8 cellular contexts compared by ENCODE assay signal in genomic region chr6:44058617-44059358, GRCh38.
DNase-seq lines count a peak whose midpoint lies in the region; ATAC-seq and TF ChIP-seq lines count a peak whose summit lies in the region.

No MANE protein-coding gene starts in this region.

- H3K36me3 ChIP-seq in HCT116 (ENCODE audit: control insufficient read depth in 1 of 2, insufficient read depth in 2 of 2, low read length in 2 of 2) (no peaks in the 10 kb centered on the region), RWPE2 (ENCODE audit: low read depth) (no peaks in the 10 kb centered on the region), prostate gland (no peaks in the 10 kb centered on the region)

- no peaks in the 10 kb centered on the region for H3K27me3 ChIP-seq in HCT116 (ENCODE audit: insufficient read depth, low read length)
- no peaks in the 10 kb centered on the region for H3K27me3 ChIP-seq in RWPE2 (ENCODE audit: insufficient read depth, poor library complexity, severe bottlenecking)
- H3K27me3 ChIP-seq in prostate gland (replicated peaks; ENCODE audit: insufficient read depth) = no peaks in the 10 kb centered on the region

- CTCF ChIA-PET in HCT116 (lab: Charles Lee) = interaction anchor here (1.0 to 1.2 kb wide), 3 partner anchors 285 to 392 kb away, joined by 3 to 5 read pairs (median 3); partner anchors contain the start of gene VEGFA

- peak; percentile 90 for DNase-seq in COLO829 (ENCODE audit: low spot score)
- peak; percentile 88 for DNase-seq in HCT116 (ENCODE audit: low read depth, low spot score)
- DNase-seq in RWPE2 (ENCODE audit: low spot score) = peak; percentile 94
- peak; percentile 99 for DNase-seq in fibroblast of the aortic adventitia (ENCODE audit: low read depth)
- peak; percentile 58 for DNase-seq in prostate gland (ENCODE audit: low spot score)
- no peak for DNase-seq in cerebellar cortex (ENCODE audit: low spot score)
- DNase-seq in COLO668 (lab: John Stamatoyannopoulos, UW; ENCODE audit: unreplicated experiment) = no peak

- TF ChIP-seq CTCF in HCT116 (IDR thresholded peaks at IDR 0.05 in 2 of 3, conservative IDR thresholded peaks at IDR 0.05 in 1 of 3; ENCODE audit: borderline replicate concordance in 1 of 3, insufficient read depth in 1 of 3, low read depth in 2 of 3, low read length in 2 of 3) = no peak
- no peak for TF ChIP-seq CTCF in RWPE2 (IDR thresholded peaks at IDR 0.05; ENCODE audit: poor library complexity, severe bottlenecking)
- TF ChIP-seq CTCF in fibroblast of the aortic adventitia (IDR thresholded peaks at IDR 0.05; ENCODE audit: insufficient read depth, low read length) = no peak
- TF ChIP-seq CTCF in prostate gland (IDR thresholded peaks at IDR 0.05) = no peak

- no peak for TF ChIP-seq RAD21 in HCT116 (IDR thresholded peaks at IDR 0.05; ENCODE audit: low read depth)

- H2AFZ ChIP-seq in HCT116 (ENCODE audit: low read depth, low read length, poor library complexity, severe bottlenecking) = no peak overlapping the region

- H4K20me1 ChIP-seq in HCT116 (ENCODE audit: insufficient read depth) = no peaks in the 10 kb centered on the region

- H3K4me2 ChIP-seq in HCT116 (ENCODE audit: low read length) = peak overlapping the region; percentile 71

- RAD21 ChIA-PET in HCT116 (lab: Charles Lee; ENCODE audit: low non-redundant PET in 1 of 2, low total read pairs in 2 of 2, uncharacterized antibody in 2 of 2, unreplicated experiment in 2 of 2) = interaction anchor here in 1 of 2 experiments (0.6 kb wide), 2 partner anchors 14 to 289 kb away, joined by 3 to 9 read pairs; partner anchors contain the start of gene VEGFA

- H3K4me3 ChIP-seq in HCT116 (replicated peaks in 1 of 2; ENCODE audit: low read depth in 1 of 2, low read length in 2 of 2) = peak overlapping the region in 1 of 2 experiments; percentile 35; a peak in 2 of 4 replicates
- H3K4me3 ChIP-seq in RWPE2 (ENCODE audit: severe bottlenecking) = no peak overlapping the region
- H3K4me3 ChIP-seq in fibroblast of the aortic adventitia (ENCODE audit: low read depth, low read length) = no peak overlapping the region
- H3K4me3 ChIP-seq in prostate gland = no peak overlapping the region

- 34% methylated on average over 19 of the region's 19 CpGs for whole genome bisulfite sequencing in prostate gland

- H3K27ac ChIP-seq in HCT116 (ENCODE audit: low read depth, low read length) (peak overlapping the region; percentile 52), RWPE2 (ENCODE audit: poor library complexity, severe bottlenecking) (peak overlapping the region; percentile 98), prostate gland (peak overlapping the region; percentile 24 to 60)

- BruUV-seq in HCT116 (replicated peaks; lab: Mats Ljungman, UMichigan) = no TSS peak

- H3K79me2 ChIP-seq in HCT116 (ENCODE audit: insufficient read depth, low read length) = no peaks in the 10 kb centered on the region

- ATAC-seq in HCT116 = peak; percentile 86
- ATAC-seq in RWPE2 (ENCODE audit: low read depth) = peak; percentile 77
- no peak for ATAC-seq in GM19035 (IDR thresholded peaks at IDR 0.05; ENCODE audit: unreplicated experiment)

- TF ChIP-seq POLR2A in HCT116 (IDR thresholded peaks at IDR 0.05; ENCODE audit: borderline replicate concordance, extremely low read depth, insufficient read depth, insufficient read length) (no peak), prostate gland (IDR thresholded peaks at IDR 0.05) (no peak)

- H3K4me1 ChIP-seq in HCT116 (ENCODE audit: control insufficient read depth in 1 of 2, insufficient read depth in 2 of 2, low read length in 2 of 2) (peaks cover 18 to 56% of the 10 kb centered on the region in 2 experiments), RWPE2 (ENCODE audit: insufficient read depth, poor library complexity, severe bottlenecking) (peaks cover 77% of the 10 kb centered on the region), prostate gland (replicated peaks) (no peaks in the 10 kb centered on the region)

- peaks cover 0 to 8% of the 10 kb centered on the region in 2 experiments; a peak in 1 of 4 replicates for H3K9me3 ChIP-seq in HCT116 (ENCODE audit: control insufficient read depth in 1 of 2, insufficient read depth in 1 of 2, low read depth in 1 of 2, low read length in 2 of 2)
- no peaks in the 10 kb centered on the region for H3K9me3 ChIP-seq in RWPE2 (ENCODE audit: severe bottlenecking)
- H3K9me3 ChIP-seq in prostate gland = no peaks in the 10 kb centered on the region

- H3K9ac ChIP-seq in HCT116 (ENCODE audit: low read length) = peak overlapping the region; percentile 43

- POLR2A ChIA-PET in HCT116 (lab: Charles Lee) = interaction anchor here (1.1 to 2.1 kb wide), 5 partner anchors 15 to 289 kb away, joined by 4 to 10 read pairs (median 5); partner anchors contain the start of gene VEGFA

- H3K9me2 ChIP-seq in HCT116 (ENCODE audit: insufficient read depth) = no peaks in the 10 kb centered on the region

- intact Hi-C loops in HCT116 (cut with micrococcal nuclease) = no loop called here
- intact Hi-C loops in prostate gland (cut with DNase I) = no loop called here

TF ChIP-seq in HCT116, 20 proteins besides CTCF, POLR2A, EP300 and RAD21:
- TF ChIP-seq ZBTB33 (IDR thresholded peaks at IDR 0.05; ENCODE audit: extremely low read depth, insufficient replicate concordance, low read length) (peak; percentile 48), POLR2AphosphoS5 (IDR thresholded peaks at IDR 0.05; ENCODE audit: low read depth, low read length) (peak; percentile 71), FOSL1 (IDR thresholded peaks at IDR 0.05; ENCODE audit: low read depth) (no peak), TCF7L2 (IDR thresholded peaks at IDR 0.05; ENCODE audit: borderline replicate concordance, extremely low read depth, insufficient read depth, insufficient read length) (peak; percentile 63), EZH2phosphoT487 (IDR thresholded peaks at IDR 0.05; ENCODE audit: borderline replicate concordance) (no peak), YY1 (IDR thresholded peaks at IDR 0.05; ENCODE audit: extremely low read depth, insufficient replicate concordance, low read depth, low read length) (peak; percentile 35)

Comparison
In these comparisons a context has a peak if more than half of its experiments do, and no peak if none do; other contexts are left out.
1. DNase-seq: peak in COLO829 (single experiment), HCT116 (single experiment), RWPE2 (single experiment), fibroblast of the aortic adventitia (single experiment) and prostate gland (single experiment); none in cerebellar cortex (single experiment) and COLO668 (single experiment).
2. H3K27ac ChIP-seq: peak in every context shown above with its lines; median percentile 98 in RWPE2; 52 in HCT116; 42 in prostate gland.